ENCODE assay signal across 11 cellular contexts in the genomic region with DNA sequence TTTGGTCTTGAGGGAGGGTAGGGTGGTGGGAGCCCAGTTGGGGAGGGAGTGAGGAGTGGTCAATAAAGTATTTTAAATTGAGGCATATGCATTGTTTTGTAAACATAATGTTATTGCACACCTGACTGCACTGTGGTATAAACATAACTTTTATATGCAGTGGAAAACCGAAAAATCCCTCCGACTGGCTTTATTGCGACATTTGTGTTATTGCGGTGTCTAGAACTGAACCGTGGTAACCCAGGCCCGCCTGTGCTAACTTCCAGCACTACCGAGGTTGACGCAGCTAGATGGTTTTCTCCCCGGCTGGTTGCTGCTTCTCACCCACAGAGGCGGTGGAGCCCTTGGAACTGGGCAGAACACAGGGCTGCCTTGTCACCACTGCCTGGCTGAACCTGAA.
"Had no signal": no experiment of that assay in that cellular context is flagged by ENCODE, and none has a peak within 500 bp of the region (broad histone marks: within the 10 kb centered on the region; RNA-seq: fewer than 3 reads in every experiment).

No MANE protein-coding gene starts in this region.

- H3K4me3 ChIP-seq: left lung, upper lobe of left lung had no signal

- H3K9me3 ChIP-seq: upper lobe of left lung had no signal

- DNase-seq: activated CD4-positive, alpha-beta T cell treated with anti-CD3 and anti-CD28 coated beads, Interleukin-2, amount 50 U/mL, for 1 hour; activated naive CD8-positive, alpha-beta T cell treated with anti-CD3 and anti-CD28 coated beads, Interleukin-2, amount 10 ng/mL, durations not matched to agents 7 days and 5 days; cortex of kidney; effector CD8-positive, alpha-beta T cell; kidney; left lung; natural killer cell; nucleus accumbens; stimulated activated CD4-positive, alpha-beta T cell treated with anti-CD3 and anti-CD28 coated beads, Interleukin-4, amount 100 ng/mL, for 4 hours; stimulated activated naive CD8-positive, alpha-beta T cell treated with anti-CD3 and anti-CD28 coated beads, Interleukin-15, Interleukin-2, amounts not matched to agents 100 U/mL and 50 U/mL, for 24 hours; upper lobe of left lung had no signal

- H3K27ac ChIP-seq: left lung, upper lobe of left lung had no signal

- ATAC-seq: left lung; natural killer cell; stimulated activated naive CD8-positive, alpha-beta T cell treated with anti-CD3 and anti-CD28 coated beads, Interleukin-15, Interleukin-2, amounts not matched to agents 100 U/mL and 50 U/mL, for 24 hours had no signal

- H3K27me3 ChIP-seq: left lung, upper lobe of left lung had no signal
